22 cellular contexts compared by ENCODE assay signal in genomic region chr3:171140246-171140645, GRCh38.
DNase-seq lines count a peak whose midpoint lies in the region; ATAC-seq, FAIRE-seq and TF ChIP-seq lines count a peak whose summit lies in the region.
"Had no signal": no experiment of that assay in that cellular context is flagged by ENCODE, and none has a peak within 500 bp of the region (broad histone marks: within the 10 kb centered on the region; RNA-seq: fewer than 3 reads in every experiment).

No MANE protein-coding gene starts in this region.

- no peak for ATAC-seq in GM12878
- no peak for ATAC-seq in effector memory CD8-positive, alpha-beta T cell (replicated peaks)
- ATAC-seq in stimulated activated effector memory CD8-positive, alpha-beta T cell treated with anti-CD3 and anti-CD28 coated beads, Interleukin-12 subunit alpha, Interleukin-12 subunit beta, amount 100 ng/mL, for 72 hours, result no peak
- ATAC-seq: A549; CD8-positive, alpha-beta T cell had no signal

- H3K9me3 ChIP-seq in GM12878 (replicated peaks; ENCODE audit: control insufficient read depth, insufficient read depth, low read length), result no peaks in the 10 kb centered on the region
- H3K9me3 ChIP-seq: A549; BLaER1 treated with 17β-estradiol and CSF1 and Interleukin-3, amounts not matched to agents 10 nM and 100 nM; Caco-2 had no signal

- H3K27me3 ChIP-seq in GM12878 (replicated peaks in 1 of 2; ENCODE audit: control insufficient read depth in 2 of 2, insufficient read depth in 2 of 2, low read length in 1 of 2), result no peaks in the 10 kb centered on the region
- H3K27me3 ChIP-seq: BLaER1 treated with 17β-estradiol and CSF1 and Interleukin-3, amounts not matched to agents 10 nM and 100 nM had no signal

- H3K9me3 Mint-ChIP-seq in effector memory CD8-positive, alpha-beta T cell, result no peaks in the 10 kb centered on the region
- no peaks in the 10 kb centered on the region for H3K9me3 Mint-ChIP-seq in stimulated activated effector memory CD8-positive, alpha-beta T cell treated with anti-CD3 and anti-CD28 coated beads, Interleukin-12 subunit alpha, Interleukin-12 subunit beta, amount 100 ng/mL, for 72 hours
- no peaks in the 10 kb centered on the region for H3K9me3 Mint-ChIP-seq in activated CD4-positive, alpha-beta T cell treated with anti-CD3 and anti-CD28 coated beads, Interleukin-2, amount 10 ng/mL, durations not matched to agents 24 days and 14 days
- H3K9me3 Mint-ChIP-seq: CD4-positive, alpha-beta T cell; CD8-positive, alpha-beta T cell had no signal

- H3K36me3 Mint-ChIP-seq in effector memory CD8-positive, alpha-beta T cell (ENCODE audit: insufficient read depth), result peaks cover 47% of the 10 kb centered on the region
- peaks cover 56% of the 10 kb centered on the region for H3K36me3 Mint-ChIP-seq in stimulated activated effector memory CD8-positive, alpha-beta T cell treated with anti-CD3 and anti-CD28 coated beads, Interleukin-12 subunit alpha, Interleukin-12 subunit beta, amount 100 ng/mL, for 72 hours
- H3K36me3 Mint-ChIP-seq in activated CD4-positive, alpha-beta T cell treated with anti-CD3 and anti-CD28 coated beads, Interleukin-2, amount 10 ng/mL, durations not matched to agents 24 days and 14 days (ENCODE audit: low read depth), result peaks cover 49% of the 10 kb centered on the region

- WGBS in GM12878 (ENCODE audit: insufficient coverage, insufficient replicate concordance, low lambda C conversion rate, missing lambda C conversion rate), result 93% methylated on average over 10 of the region's 10 CpGs

- H3K79me2 ChIP-seq in GM12878 (ENCODE audit: control insufficient read depth, insufficient read depth, low read length), result no peaks in the 10 kb centered on the region

- H3K27me3 Mint-ChIP-seq in effector memory CD8-positive, alpha-beta T cell, result no peaks in the 10 kb centered on the region
- no peaks in the 10 kb centered on the region for H3K27me3 Mint-ChIP-seq in activated CD4-positive, alpha-beta T cell treated with anti-CD3 and anti-CD28 coated beads, Interleukin-2, amount 10 ng/mL, durations not matched to agents 24 days and 14 days
- H3K27me3 Mint-ChIP-seq: B cell; CD4-positive, alpha-beta T cell had no signal

- H3K4me3 Mint-ChIP-seq in effector memory CD8-positive, alpha-beta T cell, result no peak overlapping the region
- no peak overlapping the region for H3K4me3 Mint-ChIP-seq in stimulated activated effector memory CD8-positive, alpha-beta T cell treated with anti-CD3 and anti-CD28 coated beads, Interleukin-12 subunit alpha, Interleukin-12 subunit beta, amount 100 ng/mL, for 72 hours
- H3K4me3 Mint-ChIP-seq in activated CD4-positive, alpha-beta T cell treated with anti-CD3 and anti-CD28 coated beads, Interleukin-2, amount 10 ng/mL, durations not matched to agents 24 days and 14 days, result no peak overlapping the region
- H3K4me3 Mint-ChIP-seq: B cell; CD4-positive, alpha-beta T cell; CD8-positive, alpha-beta T cell had no signal

- H3K9ac ChIP-seq in GM12878 (ENCODE audit: control insufficient read depth, insufficient read depth, low read length), result no peak overlapping the region
- H3K9ac ChIP-seq: BLaER1 treated with 17β-estradiol and CSF1 and Interleukin-3, amounts not matched to agents 10 nM and 100 nM had no signal

- H3K4me3 ChIP-seq in GM12878, result no peak overlapping the region
- H3K4me3 ChIP-seq: A549; BLaER1 treated with 17β-estradiol and CSF1 and Interleukin-3, amounts not matched to agents 10 nM and 100 nM had no signal

- in situ Hi-C loops in GM12878 (cut with MboI), result no loop called here

- peaks cover 12 to 19% of the 10 kb centered on the region in 2 experiments for H3K36me3 ChIP-seq in GM12878 (ENCODE audit: control insufficient read depth in 2 of 2, insufficient read depth in 2 of 2, low read length in 1 of 2)

- no TSS peak for BruUV-seq in GM12878 (replicated peaks; lab: Mats Ljungman, UMichigan)

- intact Hi-C loops in GM12878 (cut with micrococcal nuclease; ENCODE audit: unreplicated experiment), result no loop called here
- intact Hi-C loops in activated CD4-positive, alpha-beta T cell treated with anti-CD3 and anti-CD28 coated beads, Interleukin-2, amount 10 ng/mL, durations not matched to agents 24 days and 14 days (cut with micrococcal nuclease), result no loop called here

- POLR2A ChIA-PET in GM12878 (lab: Charles Lee), result interaction anchor here (1.0 kb wide), 1 partner anchor 14 kb away, joined by 5 read pairs; no protein-coding TSS in a partner anchor

- RAD21 ChIA-PET in GM12878 (lab: Charles Lee; ENCODE audit: unreplicated experiment), result no interaction called here

- H3K27ac ChIP-seq in GM12878 (ENCODE audit: control insufficient read depth, insufficient read depth), result no peak overlapping the region
- H3K27ac ChIP-seq: 22Rv1; A549; BLaER1 treated with 17β-estradiol and CSF1 and Interleukin-3, amounts not matched to agents 10 nM and 100 nM; C4-2B had no signal

- no peak for TF ChIP-seq RAD21 in GM12878 (IDR thresholded peaks at IDR 0.05; ENCODE audit: insufficient read depth, low read depth, low read length)

- SMC1A ChIA-PET in GM12878 (lab: Charles Lee; ENCODE audit: uncharacterized antibody, unreplicated experiment), result no interaction called here

- no peaks in the 10 kb centered on the region for H4K20me1 ChIP-seq in GM12878 (ENCODE audit: control insufficient read depth, insufficient read depth)
- H4K20me1 ChIP-seq: BLaER1 treated with 17β-estradiol and CSF1 and Interleukin-3, amounts not matched to agents 10 nM and 100 nM had no signal

- no peak for FAIRE-seq in GM12878 (lab: Jason Lieb, UNC)
- FAIRE-seq: A549, D721Med, G401.6, GM12892, GM18507 had no signal

- no peak overlapping the region for H2AFZ ChIP-seq in GM12878 (ENCODE audit: control insufficient read depth, low read depth, low read length)

- no peak for TF ChIP-seq EP300 in GM12878 (IDR thresholded peaks at IDR 0.05; ENCODE audit: borderline replicate concordance in 1 of 2, control insufficient read depth in 1 of 2, low read depth in 2 of 2, low read length in 2 of 2)

- TF ChIP-seq CTCF in GM12878 (IDR thresholded peaks at IDR 0.05 in 2 of 3, conservative IDR thresholded peaks at IDR 0.05 in 1 of 3; ENCODE audit: control insufficient read depth in 2 of 3, extremely low read depth in 1 of 3, insufficient read depth in 1 of 3, low read depth in 3 of 3, low read length in 3 of 3), result no peak

- no peak overlapping the region for H3K4me2 ChIP-seq in GM12878 (ENCODE audit: control insufficient read depth, insufficient read depth)
- H3K4me2 ChIP-seq: A549; BLaER1 treated with 17β-estradiol and CSF1 and Interleukin-3, amounts not matched to agents 10 nM and 100 nM had no signal

- peak; percentile 22; the same call in 1 of the 2 replicates for TF ChIP-seq POLR2A in GM12878 (IDR thresholded peaks at IDR 0.05; ENCODE audit: low read depth, low read length)

- peaks cover 0 to 1% of the 10 kb centered on the region in 2 donors for H3K4me1 Mint-ChIP-seq in effector memory CD8-positive, alpha-beta T cell (ENCODE audit: low read depth in 2 of 2)
- H3K4me1 Mint-ChIP-seq in stimulated activated effector memory CD8-positive, alpha-beta T cell treated with anti-CD3 and anti-CD28 coated beads, Interleukin-12 subunit alpha, Interleukin-12 subunit beta, amount 100 ng/mL, for 72 hours, result no peaks in the 10 kb centered on the region
- no peaks in the 10 kb centered on the region for H3K4me1 Mint-ChIP-seq in activated CD4-positive, alpha-beta T cell treated with anti-CD3 and anti-CD28 coated beads, Interleukin-2, amount 10 ng/mL, durations not matched to agents 24 days and 14 days
- H3K4me1 Mint-ChIP-seq: B cell had no signal

- DNase-seq in DMS79 treated with DMSO at 0.1 percent for 48 hours (lab: John Stamatoyannopoulos, UW) (peak; percentile 25), DMS79 (lab: John Stamatoyannopoulos, UW) (no peak), GM12878 (ENCODE audit: low read depth, low spot score) (no peak), T-helper 9 cell (no peak)
- no peak for DNase-seq in effector memory CD8-positive, alpha-beta T cell
- no peak for DNase-seq in stimulated activated effector memory CD8-positive, alpha-beta T cell treated with anti-CD3 and anti-CD28 coated beads, Interleukin-12 subunit alpha, Interleukin-12 subunit beta, amount 100 ng/mL, for 72 hours (ENCODE audit: low spot score in 2 of 2)
- DNase-seq in activated CD4-positive, alpha-beta T cell treated with anti-CD3 and anti-CD28 coated beads, Interleukin-2, amount 10 ng/mL, durations not matched to agents 24 days and 14 days, result no peak
- DNase-seq: AML-193; Caco-2; Calu3; CD4-positive, alpha-beta T cell; CD8-positive, alpha-beta T cell; GF-D8 had no signal

- H3K4me1 ChIP-seq in GM12878 (ENCODE audit: control insufficient read depth, insufficient read depth, low read length), result no peaks in the 10 kb centered on the region
- H3K4me1 ChIP-seq: BLaER1 treated with 17β-estradiol and CSF1 and Interleukin-3, amounts not matched to agents 10 nM and 100 nM; Caco-2 had no signal

- CTCF ChIA-PET in GM12878 (lab: Yijun Ruan, JAX), result interaction anchor here (0.6 kb wide), 1 partner anchor 28 kb away, joined by 3 read pairs; no protein-coding TSS in a partner anchor

- peak overlapping the region; percentile 16 to 40 for H3K27ac Mint-ChIP-seq in effector memory CD8-positive, alpha-beta T cell
- peak overlapping the region; percentile 45 for H3K27ac Mint-ChIP-seq in stimulated activated effector memory CD8-positive, alpha-beta T cell treated with anti-CD3 and anti-CD28 coated beads, Interleukin-12 subunit alpha, Interleukin-12 subunit beta, amount 100 ng/mL, for 72 hours
- no peak overlapping the region for H3K27ac Mint-ChIP-seq in activated CD4-positive, alpha-beta T cell treated with anti-CD3 and anti-CD28 coated beads, Interleukin-2, amount 10 ng/mL, durations not matched to agents 24 days and 14 days
- H3K27ac Mint-ChIP-seq: B cell; CD4-positive, alpha-beta T cell; CD8-positive, alpha-beta T cell had no signal

TF ChIP-seq in GM12878, 131 proteins besides CTCF, POLR2A, EP300 and RAD21 (continues in another document):
- TF ChIP-seq, protein P1, sequence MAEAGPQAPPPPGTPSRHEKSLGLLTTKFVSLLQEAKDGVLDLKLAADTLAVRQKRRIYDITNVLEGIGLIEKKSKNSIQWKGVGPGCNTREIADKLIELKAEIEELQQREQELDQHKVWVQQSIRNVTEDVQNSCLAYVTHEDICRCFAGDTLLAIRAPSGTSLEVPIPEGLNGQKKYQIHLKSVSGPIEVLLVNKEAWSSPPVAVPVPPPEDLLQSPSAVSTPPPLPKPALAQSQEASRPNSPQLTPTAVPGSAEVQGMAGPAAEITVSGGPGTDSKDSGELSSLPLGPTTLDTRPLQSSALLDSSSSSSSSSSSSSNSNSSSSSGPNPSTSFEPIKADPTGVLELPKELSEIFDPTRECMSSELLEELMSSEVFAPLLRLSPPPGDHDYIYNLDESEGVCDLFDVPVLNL (IDR thresholded peaks at IDR 0.05; ENCODE audit: low read depth, low read length), result no peak
- TF ChIP-seq MYC (IDR thresholded peaks at IDR 0.05; ENCODE audit: insufficient read depth, insufficient read length, insufficient replicate concordance, low read length, severe bottlenecking), result no peak
